9 cellular contexts compared by ENCODE assay signal in the genomic region with DNA sequence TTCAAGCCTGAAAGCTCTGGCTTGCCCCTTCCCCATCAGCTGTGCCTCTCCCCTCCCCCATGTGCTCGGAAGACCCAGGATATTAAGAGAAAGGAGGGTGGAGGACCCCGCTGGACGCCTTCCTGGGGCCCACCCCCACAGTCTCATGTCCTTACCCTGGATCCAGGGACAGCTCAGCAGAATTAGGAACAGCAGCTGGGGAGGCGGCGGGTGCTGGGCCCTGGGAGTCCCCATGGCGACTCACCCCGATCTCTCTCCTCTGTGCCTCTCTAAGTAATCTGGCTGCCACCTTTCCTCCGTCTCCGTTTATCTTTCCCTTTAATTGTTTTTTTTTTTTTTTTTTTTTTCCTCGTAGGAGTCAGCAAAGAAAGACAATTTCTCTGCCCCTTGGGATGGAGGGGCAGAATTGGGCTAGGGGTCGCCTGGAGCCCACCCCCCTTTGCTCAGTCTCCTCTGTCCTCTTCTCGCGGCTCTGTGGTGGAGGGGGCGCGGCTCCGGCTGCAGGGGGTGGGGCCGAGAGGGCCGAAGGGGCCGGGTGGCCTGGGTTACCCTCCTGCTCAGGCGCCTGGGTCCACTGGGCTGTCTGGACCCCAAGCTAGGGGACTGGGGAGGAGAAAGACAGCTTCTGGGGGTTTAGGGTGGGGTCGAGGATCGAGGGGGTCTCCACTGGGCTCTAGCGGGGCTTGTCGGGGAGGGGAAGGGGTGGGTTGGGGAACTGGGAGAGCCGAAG. TPM values are rescaled to one million over a fixed set of nuclear protein-coding genes. Genes with fewer than 3 reads are reported as not detected.
DNase-seq lines count a peak whose midpoint lies in the region; ATAC-seq, FAIRE-seq and TF ChIP-seq lines count a peak whose summit lies in the region.
"Had no signal": no experiment of that assay in that cellular context is flagged by ENCODE, and none has a peak within 500 bp of the region (broad histone marks: within the 10 kb centered on the region; RNA-seq: fewer than 3 reads in every experiment).

No MANE protein-coding gene starts in this region.

- no peak for TF ChIP-seq RAD21 in K562 (CRISPR knock-in tag; conservative IDR thresholded peaks at IDR 0.05 in 1 of 2, IDR thresholded peaks at IDR 0.05 in 1 of 2)

- H3K9me1 ChIP-seq in K562 (ENCODE audit: control insufficient read depth, insufficient read depth, low read length), result peaks cover 3% of the 10 kb centered on the region

- no peaks in the 10 kb centered on the region for H3K27me3 Mint-ChIP-seq in Calu3 (ENCODE audit: unreplicated experiment)
- peaks cover 41% of the 10 kb centered on the region for H3K27me3 Mint-ChIP-seq in activated naive CD8-positive, alpha-beta T cell treated with anti-CD3 and anti-CD28 coated beads for 36 hours

- H3K36me3 ChIP-seq in KMS-11 (ENCODE audit: insufficient read depth) (no peaks in the 10 kb centered on the region), K562 (ENCODE audit: control insufficient read depth, insufficient read depth, low read length) (no peaks in the 10 kb centered on the region), mucosa of descending colon (ENCODE audit: low read depth) (no peaks in the 10 kb centered on the region)

- intact Hi-C loops in Calu3 (cut with micrococcal nuclease; ENCODE audit: unreplicated experiment), result loop anchor here (2.0 to 5.0 kb wide), 2 partner anchors 37 to 106 kb away; partner anchors contain the start of gene CDIPT
- intact Hi-C loops in K562 (cut with micrococcal nuclease), result no loop called here
- intact Hi-C loops in mucosa of descending colon (cut with DNase I, micrococcal nuclease), result no loop called here

- H3K9ac ChIP-seq in KMS-11 (no peak overlapping the region), K562 (ENCODE audit: insufficient read depth in 1 of 2, low read depth in 2 of 2, low read length in 2 of 2) (no peak overlapping the region)

- H3K4me1 ChIP-seq in KMS-11 (ENCODE audit: low read depth, poor library complexity, severe bottlenecking) (peaks cover 4% of the 10 kb centered on the region), K562 (replicated peaks in 1 of 2; ENCODE audit: control insufficient read depth in 2 of 2, insufficient read depth in 2 of 2, low read length in 2 of 2) (peaks cover 0 to 32% of the 10 kb centered on the region in 2 experiments; a peak in 3 of 5 replicates), mucosa of descending colon (ENCODE audit: low read depth) (peaks cover 12% of the 10 kb centered on the region)

- H3K27ac Mint-ChIP-seq in Calu3 (ENCODE audit: unreplicated experiment), result peak overlapping the region; percentile 41
- no peak overlapping the region for H3K27ac Mint-ChIP-seq in activated naive CD8-positive, alpha-beta T cell treated with anti-CD3 and anti-CD28 coated beads for 36 hours
- H3K27ac Mint-ChIP-seq: activated naive CD8-positive, alpha-beta T cell treated with anti-CD3 and anti-CD28 coated beads, Interleukin-2, amount 10 ng/mL, durations not matched to agents 7 days and 5 days had no signal

- POLR2A ChIA-PET in K562 (lab: Yijun Ruan, JAX), result interaction anchor here (1.5 to 1.6 kb wide), 2 partner anchors 13 to 18 kb away, joined by 4 to 5 read pairs; no protein-coding TSS in a partner anchor

- H3K27me3 ChIP-seq in KMS-11 (ENCODE audit: insufficient read depth, low read depth) (peaks cover 57% of the 10 kb centered on the region), K562 (ENCODE audit: control insufficient read depth in 2 of 2, insufficient read depth in 2 of 2, low read length in 2 of 2) (peaks cover 16 to 25% of the 10 kb centered on the region in 2 experiments)

- H3K27ac ChIP-seq in KMS-11 (no peak overlapping the region), K562 (ENCODE audit: extremely low read depth, low read depth, low read length) (no peak overlapping the region)

- H2AFZ ChIP-seq in KMS-11 (ENCODE audit: low read depth) (no peak overlapping the region), K562 (ENCODE audit: low read depth, low read length) (no peak overlapping the region)

- in situ Hi-C loops in K562 (cut with MboI), result no loop called here

- H3K4me3 Mint-ChIP-seq in Calu3 (ENCODE audit: low read depth, unreplicated experiment), result peak overlapping the region; percentile 89
- no peak overlapping the region for H3K4me3 Mint-ChIP-seq in activated naive CD8-positive, alpha-beta T cell treated with anti-CD3 and anti-CD28 coated beads for 36 hours

- WGBS in K562 (ENCODE audit: insufficient coverage, low coverage, missing lambda C conversion rate), result 3% methylated on average over 14 of the region's 25 CpGs

- ATAC-seq in K562 (no peak), mucosa of descending colon (peak; percentile 62), GM21529 (IDR thresholded peaks at IDR 0.05; ENCODE audit: unreplicated experiment) (no peak)

- DNase-seq in Calu3 (peak; percentile 87), K562 (ENCODE audit: extremely low read depth in 1 of 4, low spot score in 3 of 4) (peak in 1 of 4 experiments; percentile 53), mucosa of descending colon (peak in 2 of 3 donors; percentile 68 to 83), SIG-M5 (lab: John Stamatoyannopoulos, UW) (no peak), mesenteric fat pad (ENCODE audit: low spot score) (no peak)
- DNase-seq in activated naive CD8-positive, alpha-beta T cell treated with anti-CD3 and anti-CD28 coated beads for 36 hours, result no peak
- DNase-seq: activated naive CD8-positive, alpha-beta T cell treated with anti-CD3 and anti-CD28 coated beads, Interleukin-2, amount 10 ng/mL, durations not matched to agents 7 days and 5 days had no signal

- no peak for TF ChIP-seq EP300 in K562 (IDR thresholded peaks at IDR 0.05; ENCODE audit: low read length)

- no peaks in the 10 kb centered on the region for H3K79me2 ChIP-seq in KMS-11 (ENCODE audit: insufficient read depth, low read depth)
- H3K79me2 ChIP-seq in K562 (ENCODE audit: control insufficient read depth, insufficient read depth, low read length), result no peaks in the 10 kb centered on the region

- peaks cover 46% of the 10 kb centered on the region for H3K36me3 Mint-ChIP-seq in Calu3 (ENCODE audit: insufficient read depth, unreplicated experiment)
- no peaks in the 10 kb centered on the region for H3K36me3 Mint-ChIP-seq in activated naive CD8-positive, alpha-beta T cell treated with anti-CD3 and anti-CD28 coated beads for 36 hours
- H3K36me3 Mint-ChIP-seq: activated naive CD8-positive, alpha-beta T cell treated with anti-CD3 and anti-CD28 coated beads, Interleukin-2, amount 10 ng/mL, durations not matched to agents 7 days and 5 days had no signal

- H3K4me1 Mint-ChIP-seq in Calu3 (ENCODE audit: low read depth, unreplicated experiment), result peaks cover 24% of the 10 kb centered on the region
- peaks cover 16% of the 10 kb centered on the region for H3K4me1 Mint-ChIP-seq in activated naive CD8-positive, alpha-beta T cell treated with anti-CD3 and anti-CD28 coated beads for 36 hours

- H4K20me1 ChIP-seq in KMS-11 (ENCODE audit: insufficient read depth) (no peaks in the 10 kb centered on the region), K562 (replicated peaks; ENCODE audit: control insufficient read depth, insufficient read depth, low read length) (peaks cover 13% of the 10 kb centered on the region; the same call in 1 of the 2 replicates)

- FAIRE-seq in K562 (lab: Jason Lieb, UNC), result no peak

- CTCF ChIA-PET in Calu3 (lab: Charles Lee), result interaction anchor here (0.6 to 2.5 kb wide), 19 partner anchors 11 to 966 kb away, joined by 3 to 10 read pairs (median 4); partner anchors contain the start of genes KCTD13, KIF22, PAGR1 and TAOK2
- CTCF ChIA-PET in K562 (lab: Yijun Ruan, JAX; ENCODE audit: low intra/inter-chr PET ratio), result no interaction called here

- H3K4me2 ChIP-seq in KMS-11, result peak overlapping the region; percentile 60; the same call in 1 of the 2 replicates
- H3K4me2 ChIP-seq in K562 (ENCODE audit: insufficient read depth, low read length), result peak overlapping the region; percentile 74; the same call in 1 of the 2 replicates

- H3K4me3 ChIP-seq in KMS-11 (IDR thresholded peaks at IDR 0.05; ENCODE audit: insufficient read depth, low read depth, low read length) (no peak overlapping the region), K562 (peak overlapping the region; percentile 59; the same call in 1 of the 2 replicates), mucosa of descending colon (no peak overlapping the region)

- no peak for TF ChIP-seq POLR2A in K562 (conservative IDR thresholded peaks at IDR 0.05)

- H3K9me3 ChIP-seq in K562 (replicated peaks; ENCODE audit: control insufficient read depth, insufficient read depth, low read depth, low read length) (no peaks in the 10 kb centered on the region), mucosa of descending colon (no peaks in the 10 kb centered on the region)

- H3K9me3 Mint-ChIP-seq in Calu3 (ENCODE audit: low read depth, unreplicated experiment), result no peaks in the 10 kb centered on the region
- no peaks in the 10 kb centered on the region for H3K9me3 Mint-ChIP-seq in activated naive CD8-positive, alpha-beta T cell treated with anti-CD3 and anti-CD28 coated beads for 36 hours
- H3K9me3 Mint-ChIP-seq: activated naive CD8-positive, alpha-beta T cell treated with anti-CD3 and anti-CD28 coated beads, Interleukin-2, amount 10 ng/mL, durations not matched to agents 7 days and 5 days had no signal

- no peak for TF ChIP-seq CTCF in Calu3 (IDR thresholded peaks at IDR 0.05; ENCODE audit: unreplicated experiment)
- no peak for TF ChIP-seq CTCF in KMS-11 (conservative IDR thresholded peaks at IDR 0.05; ENCODE audit: low read depth, low read length)
- no peak for TF ChIP-seq CTCF in K562 (IDR thresholded peaks at IDR 0.05 in 2 of 3, conservative IDR thresholded peaks at IDR 0.05 in 1 of 3; ENCODE audit: insufficient read depth in 2 of 3, low read depth in 1 of 3, low read length in 3 of 3)
- no peak for TF ChIP-seq CTCF in mucosa of descending colon (IDR thresholded peaks at IDR 0.05)

- TSS peak; percentile 82 for BruUV-seq in Calu3 (replicated peaks; lab: Mats Ljungman, UMichigan)
- no TSS peak for BruUV-seq in K562 (replicated peaks; lab: Mats Ljungman, UMichigan)

RNA-seq across cellular contexts. Expression of gene SEZ6L2, which starts 0.4 kb away (rescaled TPM):
- total RNA-seq in Calu3 (2022) (68.9 and 92.1 TPM in 2 replicates), K562 (2014; rRNA removed) (1.3 and 1.6 TPM in 2 replicates), K562 (2014; rRNA removed; fragmentation: Illumina TruSeq; extraction: Trizol) (0.29 and 0.40 TPM in 2 replicates), K562 (2015; rRNA removed; fragmentation: Illumina TruSeq; extraction: Trizol) (0.72 TPM in 2 replicates), K562 (2021) (2.1 TPM in 2 replicates), mucosa of descending colon (1 to 10 TPM; 6.1 to 9.6 (median 7.0) TPM), mesenteric fat pad (1.1 TPM)
- total RNA-seq in K562 (2011; cell fraction: chromatin; rRNA removed; ENCODE audit: low replicate concordance), result 0.65 TPM in 1 of 2 replicates, not detected in the other
- 0.92 and 1.3 TPM in 2 replicates for total RNA-seq in K562 (2011; cell fraction: nucleolus; rRNA removed)
- total RNA-seq in K562 (2011; cell fraction: nucleoplasm; rRNA removed), result 0.44 and 0.61 TPM in 2 replicates
- polyA plus RNA-seq in K562 (2011; rRNA removed) (0.36 and 1.6 TPM in 2 replicates), K562 (2014; fragmentation: Illumina TruSeq; extraction: Trizol) (1.2 and 1.7 TPM in 2 replicates), K562 (2014; fragmentation: Nextera tagmentation; extraction: Ambion mirVana) (under 1 TPM; 0.10 to 0.22 TPM), K562 (2014; rRNA removed) (1.3 TPM in 2 replicates)
- polyA plus RNA-seq in K562 (2011; cell fraction: cytosol; rRNA removed), result 0.66 and 1.7 TPM in 2 replicates
- 0.94 and 1.0 TPM in 2 replicates for polyA plus RNA-seq in K562 (2011; cell fraction: nucleus; rRNA removed)
- 1.2 TPM in 2 replicates for polyA plus RNA-seq in K562 (2012)
- 0.14 and 0.18 TPM in 2 replicates for polyA minus RNA-seq in K562 (2011; rRNA and poly(A)+ RNA removed)
- 0.86 and 1.4 TPM in 2 replicates for polyA minus RNA-seq in K562 (2011; cell fraction: cytosol; rRNA and poly(A)+ RNA removed)
- 0.13 and 0.89 TPM in 2 replicates for polyA minus RNA-seq in K562 (2011; cell fraction: nucleus; rRNA and poly(A)+ RNA removed)
- total RNA-seq in activated naive CD8-positive, alpha-beta T cell treated with anti-CD3 and anti-CD28 coated beads for 36 hours, result under 1 TPM in 1 of 2 experiments, not detected in 1; 0.32 TPM
- total RNA-seq: activated naive CD8-positive, alpha-beta T cell treated with anti-CD3 and anti-CD28 coated beads, Interleukin-2, amount 10 ng/mL, durations not matched to agents 7 days and 5 days had no signal

RNA-seq across cellular contexts. Expression of gene ASPHD1, which starts 1.3 kb away (rescaled TPM):
- 54.1 and 64.1 TPM in 2 replicates for total RNA-seq in Calu3 (2022)
- not detected in 2 replicates for total RNA-seq in K562 (2011; cell fraction: chromatin; rRNA removed; ENCODE audit: low replicate concordance)
- total RNA-seq in K562 (2011; cell fraction: nucleolus; rRNA removed), result 0.33 TPM in 1 of 2 replicates, not detected in the other
- 0.29 TPM in 1 of 2 replicates, not detected in the other for total RNA-seq in K562 (2011; cell fraction: nucleoplasm; rRNA removed)
- total RNA-seq in K562 (2014; rRNA removed), result not detected in 2 replicates
- total RNA-seq in K562 (2014; rRNA removed; fragmentation: Illumina TruSeq; extraction: Trizol), result not detected in 2 replicates
- total RNA-seq in K562 (2015; rRNA removed; fragmentation: Illumina TruSeq; extraction: Trizol), result not detected in 2 replicates
- total RNA-seq in K562 (2021), result 0.18 and 0.22 TPM in 2 replicates
- polyA plus RNA-seq in K562 (2011; rRNA removed), result 0.07 and 0.25 TPM in 2 replicates
- 0.92 TPM in 1 of 2 replicates, not detected in the other for polyA plus RNA-seq in K562 (2011; cell fraction: cytosol; rRNA removed)
- 0.15 and 0.64 TPM in 2 replicates for polyA plus RNA-seq in K562 (2011; cell fraction: nucleus; rRNA removed)
- 0.21 and 0.29 TPM in 2 replicates for polyA plus RNA-seq in K562 (2012)
- polyA plus RNA-seq in K562 (2014; fragmentation: Illumina TruSeq; extraction: Trizol), result 0.29 TPM in 1 of 2 replicates, not detected in the other
- under 1 TPM in 1 of 2 experiments, not detected in 1; 0.03 TPM for polyA plus RNA-seq in K562 (2014; fragmentation: Nextera tagmentation; extraction: Ambion mirVana)
- polyA plus RNA-seq in K562 (2014; rRNA removed), result 0.32 and 0.70 TPM in 2 replicates
- polyA minus RNA-seq in K562 (2011; rRNA and poly(A)+ RNA removed), result not detected in 2 replicates
- not detected in 2 replicates for polyA minus RNA-seq in K562 (2011; cell fraction: cytosol; rRNA and poly(A)+ RNA removed)
- not detected in 2 replicates for polyA minus RNA-seq in K562 (2011; cell fraction: nucleus; rRNA and poly(A)+ RNA removed)
- 1 to 10 TPM; 1.6 to 1.9 (median 1.8) TPM for total RNA-seq in mucosa of descending colon
- total RNA-seq in activated naive CD8-positive, alpha-beta T cell treated with anti-CD3 and anti-CD28 coated beads for 36 hours, result 1 to 10 TPM; 1.3 to 2.0 TPM
- total RNA-seq in mesenteric fat pad, result 0.67 TPM

RNA-seq across cellular contexts. Expression of gene KCTD13, which starts 27.1 kb away (rescaled TPM):
- total RNA-seq in Calu3 (2022) (52.8 and 55.8 TPM in 2 replicates), K562 (2014; rRNA removed) (9.8 and 10.6 TPM in 2 replicates), K562 (2014; rRNA removed; fragmentation: Illumina TruSeq; extraction: Trizol) (5.2 and 6.7 TPM in 2 replicates), K562 (2015; rRNA removed; fragmentation: Illumina TruSeq; extraction: Trizol) (7.1 and 8.4 TPM in 2 replicates), K562 (2021) (18.5 and 20.6 TPM in 2 replicates), mucosa of descending colon (10 to 100 TPM; 22.2 to 25.8 (median 22.9) TPM), mesenteric fat pad (15.7 TPM)
- 51.1 and 67.7 TPM in 2 replicates for total RNA-seq in K562 (2011; cell fraction: chromatin; rRNA removed; ENCODE audit: low replicate concordance)
- total RNA-seq in K562 (2011; cell fraction: nucleolus; rRNA removed), result 41.6 and 49.4 TPM in 2 replicates
- 75.0 and 143 TPM in 2 replicates for total RNA-seq in K562 (2011; cell fraction: nucleoplasm; rRNA removed)
- polyA plus RNA-seq in K562 (2011; rRNA removed) (14.5 and 23.3 TPM in 2 replicates), K562 (2014; fragmentation: Illumina TruSeq; extraction: Trizol) (9.5 and 11.0 TPM in 2 replicates), K562 (2014; fragmentation: Nextera tagmentation; extraction: Ambion mirVana) (1 to 10 TPM; 1.0 to 2.3 TPM), K562 (2014; rRNA removed) (17.3 and 21.3 TPM in 2 replicates)
- 24.5 and 24.9 TPM in 2 replicates for polyA plus RNA-seq in K562 (2011; cell fraction: cytosol; rRNA removed)
- 37.2 and 58.4 TPM in 2 replicates for polyA plus RNA-seq in K562 (2011; cell fraction: nucleus; rRNA removed)
- 10.3 and 22.7 TPM in 2 replicates for polyA plus RNA-seq in K562 (2012)
- polyA minus RNA-seq in K562 (2011; rRNA and poly(A)+ RNA removed), result 10.6 and 14.2 TPM in 2 replicates
- 6.0 and 9.3 TPM in 2 replicates for polyA minus RNA-seq in K562 (2011; cell fraction: cytosol; rRNA and poly(A)+ RNA removed)
- polyA minus RNA-seq in K562 (2011; cell fraction: nucleus; rRNA and poly(A)+ RNA removed), result 17.1 and 20.7 TPM in 2 replicates
- total RNA-seq in activated naive CD8-positive, alpha-beta T cell treated with anti-CD3 and anti-CD28 coated beads for 36 hours, result 10 to 100 TPM; 27.2 to 30.3 TPM

RNA-seq across cellular contexts. Expression of gene CDIPT, which starts 35.9 kb away (rescaled TPM):
- total RNA-seq in Calu3 (2022) (62.7 and 64.1 TPM in 2 replicates), K562 (2014; rRNA removed) (32.5 and 42.4 TPM in 2 replicates), K562 (2014; rRNA removed; fragmentation: Illumina TruSeq; extraction: Trizol) (6.3 and 8.4 TPM in 2 replicates), K562 (2015; rRNA removed; fragmentation: Illumina TruSeq; extraction: Trizol) (17.1 and 17.6 TPM in 2 replicates), K562 (2021) (34.3 and 36.7 TPM in 2 replicates), mucosa of descending colon (100 to 1,000 TPM in 1 of 3 donors, 10 to 100 TPM in 2; 53.1 to 102 (median 90.5) TPM), mesenteric fat pad (117 TPM)
- 14.9 and 44.1 TPM in 2 replicates for total RNA-seq in K562 (2011; cell fraction: chromatin; rRNA removed; ENCODE audit: low replicate concordance)
- total RNA-seq in K562 (2011; cell fraction: nucleolus; rRNA removed), result 55.1 and 61.0 TPM in 2 replicates
- total RNA-seq in K562 (2011; cell fraction: nucleoplasm; rRNA removed), result 40.9 and 42.1 TPM in 2 replicates
- polyA plus RNA-seq in K562 (2011; rRNA removed) (23.0 and 31.9 TPM in 2 replicates), K562 (2014; fragmentation: Illumina TruSeq; extraction: Trizol) (24.4 and 38.2 TPM in 2 replicates), K562 (2014; fragmentation: Nextera tagmentation; extraction: Ambion mirVana) (1 to 10 TPM; 1.3 to 2.1 TPM), K562 (2014; rRNA removed) (37.0 and 37.9 TPM in 2 replicates)
- polyA plus RNA-seq in K562 (2011; cell fraction: cytosol; rRNA removed), result 49.9 and 76.4 TPM in 2 replicates
- 39.2 and 47.5 TPM in 2 replicates for polyA plus RNA-seq in K562 (2011; cell fraction: nucleus; rRNA removed)
- 35.6 and 54.1 TPM in 2 replicates for polyA plus RNA-seq in K562 (2012)
- 13.3 and 16.1 TPM in 2 replicates for polyA minus RNA-seq in K562 (2011; rRNA and poly(A)+ RNA removed)
- polyA minus RNA-seq in K562 (2011; cell fraction: cytosol; rRNA and poly(A)+ RNA removed), result 29.5 and 30.0 TPM in 2 replicates
- 12.5 and 12.9 TPM in 2 replicates for polyA minus RNA-seq in K562 (2011; cell fraction: nucleus; rRNA and poly(A)+ RNA removed)
- 10 to 100 TPM; 46.8 to 50.6 TPM for total RNA-seq in activated naive CD8-positive, alpha-beta T cell treated with anti-CD3 and anti-CD28 coated beads for 36 hours

Comparison
In these comparisons a context has a peak if more than half of its experiments do, and no peak if none do; other contexts are left out.
1. DNase-seq: peak in Calu3 (single experiment) and mucosa of descending colon (2 of 3); none in activated naive CD8-positive, alpha-beta T cell treated with anti-CD3 and anti-CD28 coated beads for 36 hours (single experiment), SIG-M5 (single experiment) and mesenteric fat pad (single experiment).
2. RNA of gene ASPHD1, which starts 1.3 kb away (total RNA-seq): 54.1 to 64.1 TPM in Calu3; 1.3 to 2.0 TPM in activated naive CD8-positive, alpha-beta T cell treated with anti-CD3 and anti-CD28 coated beads for 36 hours, 1.6 to 1.9 TPM in mucosa of descending colon, 0.67 TPM in mesenteric fat pad (single experiment) and 0.18 to 0.33 TPM in K562; every median in the first group is over 10 times any median in the second.